Comparison of ENCODE assay signal across 13 cellular contexts in the genomic region with DNA sequence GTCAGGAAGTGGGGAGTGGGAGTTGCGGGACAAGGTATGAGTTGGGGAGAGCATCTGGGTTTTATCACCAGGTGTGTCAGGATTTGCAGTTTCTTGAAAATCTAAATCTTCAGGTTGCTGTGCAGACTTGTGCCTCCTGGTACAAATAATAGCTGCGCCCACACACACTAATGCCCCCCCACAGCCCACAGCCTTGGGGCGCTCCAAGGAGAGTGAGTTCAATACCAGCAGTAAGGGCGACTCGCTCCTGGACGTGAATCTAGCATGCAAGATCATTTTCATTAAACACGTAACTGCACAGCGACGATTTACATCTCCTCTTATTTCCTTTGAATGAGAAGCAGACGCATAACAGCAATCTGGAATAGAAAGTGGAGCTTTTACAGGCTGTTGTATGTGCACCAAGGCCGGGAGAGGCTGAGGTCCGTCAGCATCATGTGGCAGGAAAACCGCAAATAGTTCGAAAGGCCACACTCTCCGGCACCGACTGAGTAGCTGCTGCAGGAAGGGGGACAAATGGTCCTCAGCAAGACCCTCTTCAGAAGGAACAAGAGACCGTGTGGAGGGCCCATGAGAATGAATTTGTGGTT.
DNase-seq lines count a peak whose midpoint lies in the region; ATAC-seq and TF ChIP-seq lines count a peak whose summit lies in the region.
"Had no signal": no experiment of that assay in that cellular context is flagged by ENCODE, and none has a peak within 500 bp of the region (broad histone marks: within the 10 kb centered on the region; RNA-seq: fewer than 3 reads in every experiment).

No MANE protein-coding gene starts in this region.

- no peaks in the 10 kb centered on the region for H3K27me3 Mint-ChIP-seq in stimulated activated naive CD8-positive, alpha-beta T cell treated with anti-CD3 and anti-CD28 coated beads, Interleukin-15, amount 100 ng/mL, for 72 hours

- no peaks in the 10 kb centered on the region for H3K9me3 Mint-ChIP-seq in stimulated activated naive CD8-positive, alpha-beta T cell treated with anti-CD3 and anti-CD28 coated beads, Interleukin-15, amount 100 ng/mL, for 72 hours
- H3K9me3 Mint-ChIP-seq: activated naive CD8-positive, alpha-beta T cell treated with anti-CD3 and anti-CD28 coated beads, Interleukin-2, amount 10 ng/mL, durations not matched to agents 7 days and 5 days had no signal

- TF ChIP-seq CTCF in GM20000 (IDR thresholded peaks at IDR 0.05; ENCODE audit: extremely low read depth, missing control alignments) = no peak

- peak overlapping the region; percentile 22 to 88 for H3K27ac Mint-ChIP-seq in stimulated activated naive CD8-positive, alpha-beta T cell treated with anti-CD3 and anti-CD28 coated beads, Interleukin-15, amount 100 ng/mL, for 72 hours
- H3K27ac Mint-ChIP-seq: activated naive CD8-positive, alpha-beta T cell treated with anti-CD3 and anti-CD28 coated beads, Interleukin-2, amount 10 ng/mL, durations not matched to agents 7 days and 5 days had no signal

- peaks cover 13% of the 10 kb centered on the region for H3K4me1 Mint-ChIP-seq in stimulated activated naive CD8-positive, alpha-beta T cell treated with anti-CD3 and anti-CD28 coated beads, Interleukin-15, amount 100 ng/mL, for 72 hours

- ATAC-seq in stimulated activated naive CD8-positive, alpha-beta T cell treated with anti-CD3 and anti-CD28 coated beads, Interleukin-15, amount 100 ng/mL, for 72 hours = peak; percentile 67
- ATAC-seq: left colon had no signal

- H3K4me3 Mint-ChIP-seq in stimulated activated naive CD8-positive, alpha-beta T cell treated with anti-CD3 and anti-CD28 coated beads, Interleukin-15, amount 100 ng/mL, for 72 hours = peak overlapping the region; percentile 3 to 39
- H3K4me3 Mint-ChIP-seq: activated naive CD8-positive, alpha-beta T cell treated with anti-CD3 and anti-CD28 coated beads, Interleukin-2, amount 10 ng/mL, durations not matched to agents 7 days and 5 days had no signal

- DNase-seq in GM20000 (ENCODE audit: low spot score) = peak; percentile 40
- peak; percentile 78 for DNase-seq in RPMI7951 (ENCODE audit: low read depth)
- DNase-seq in fibroblast of the conjunctiva (ENCODE audit: low read depth) = peak; percentile 1
- DNase-seq in stimulated activated naive CD8-positive, alpha-beta T cell treated with anti-CD3 and anti-CD28 coated beads, Interleukin-15, amount 100 ng/mL, for 72 hours = peak in 1 of 2 donors; percentile 1
- DNase-seq in NCI-H2196 (lab: John Stamatoyannopoulos, UW; ENCODE audit: unreplicated experiment) = no peak
- DNase-seq in NCI-H1694 treated with DMSO at 0.1 percent for 48 hours (lab: John Stamatoyannopoulos, UW) = no peak
- no peak for DNase-seq in stimulated activated CD4-positive, alpha-beta T cell treated with anti-CD3 and anti-CD28 coated beads, Interleukin-12 subunit alpha, Interleukin-12 subunit beta, amount 100 ng/mL, for 4 hours
- DNase-seq: activated CD4-positive, CD25-positive, alpha-beta regulatory T cell treated with anti-CD3 and anti-CD28 coated beads, Interleukin-2, amount 50 U/mL, for 72 hours; activated naive CD8-positive, alpha-beta T cell treated with anti-CD3 and anti-CD28 coated beads, Interleukin-2, amount 10 ng/mL, durations not matched to agents 7 days and 5 days; GDM1; left colon; NCI-H1105 treated with DMSO at 0.1 percent for 48 hours; PC-9 had no signal

Comparison
In these comparisons a context has a peak if more than half of its experiments do, and no peak if none do; other contexts are left out.
1. DNase-seq: peak in GM20000 (single experiment), RPMI7951 (single experiment) and fibroblast of the conjunctiva (single experiment); none in NCI-H2196 (single experiment), NCI-H1694 treated with DMSO at 0.1 percent for 48 hours (single experiment) and stimulated activated CD4-positive, alpha-beta T cell treated with anti-CD3 and anti-CD28 coated beads, Interleukin-12 subunit alpha, Interleukin-12 subunit beta, amount 100 ng/mL, for 4 hours (single experiment).